In genomic region chr3:178334239-178334638, GRCh38 we compare ENCODE assay signal across 22 cellular contexts.
"Had no signal": no experiment of that assay in that cellular context is flagged by ENCODE, and none has a peak within 500 bp of the region (broad histone marks: within the 10 kb centered on the region; RNA-seq: fewer than 3 reads in every experiment).

No MANE protein-coding gene starts in this region.

- FAIRE-seq: keratinocyte, pancreas had no signal

- H3K27ac ChIP-seq: left ventricle myocardium inferior, pancreas, prostate gland, skin epidermis, testis, thyroid gland, transverse colon, upper lobe of left lung, vagina had no signal

- H3K36me3 ChIP-seq: left ventricle myocardium inferior, pancreas, prostate gland, thyroid gland, transverse colon, upper lobe of left lung, vagina had no signal

- DNase-seq: hippocampal formation; left ventricle myocardium inferior; midbrain; mucosa of descending colon; naive thymus-derived CD4-positive, alpha-beta T cell; nucleus accumbens; pancreas; posterior cingulate gyrus; retina; right cardiac atrium; stimulated activated CD4-positive, alpha-beta T cell treated with anti-CD3 and anti-CD28 coated beads, Interleukin-4, amount 100 ng/mL, for 24 hours; stimulated activated naive B cell treated with anti-CD40 and anti-IgM and Interleukin-4, amounts not matched to agents 10 μg/mL and 1 μg/mL and 100 μg/mL, for 72 hours; testis; thyroid gland; transverse colon; upper lobe of left lung had no signal

- H3K4me3 ChIP-seq: left ventricle myocardium inferior, lung, mucosa of descending colon, pancreas, prostate gland, skin epidermis, testis, thyroid gland, transverse colon, upper lobe of left lung, vagina had no signal

- H3K27me3 ChIP-seq: pancreas, testis, thyroid gland, transverse colon, upper lobe of left lung, vagina had no signal

- H3K9me3 ChIP-seq: left ventricle myocardium inferior, mucosa of descending colon, pancreas, prostate gland, testis, thyroid gland, transverse colon, upper lobe of left lung, vagina had no signal

- H3K4me1 ChIP-seq: pancreas, prostate gland, testis, thyroid gland, transverse colon, upper lobe of left lung, vagina had no signal

- ATAC-seq: mucosa of descending colon; naive thymus-derived CD4-positive, alpha-beta T cell; pancreas; right cardiac atrium; sciatic nerve; stimulated activated naive B cell treated with anti-CD40 and anti-IgM and Interleukin-4, amounts not matched to agents 10 μg/mL and 1 μg/mL and 100 μg/mL, for 72 hours had no signal
